In genomic region chr7:66921396-66921917, GRCh38 we compare ENCODE assay signal across 8 cellular contexts. TPM values are rescaled to one million over a fixed set of nuclear protein-coding genes. Genes with fewer than 3 reads are reported as not detected.
DNase-seq lines count a peak whose midpoint lies in the region; ATAC-seq and TF ChIP-seq lines count a peak whose summit lies in the region.

No MANE protein-coding gene starts in this region.

- POLR2A ChIA-PET in OCI-LY7 (lab: Charles Lee) = interaction anchor here (0.6 to 1.5 kb wide), 7 partner anchors 16 to 1009 kb away, joined by 3 to 6 read pairs (median 4); no protein-coding TSS in a partner anchor

- H3K27ac ChIP-seq in 22Rv1 (peak overlapping the region; percentile 85), OCI-LY7 (ENCODE audit: low read depth, low read length, poor library complexity, severe bottlenecking) (peak overlapping the region; percentile 89), body of pancreas (peak overlapping the region; percentile 69 to 89 (median 84)), skin epidermis (peak overlapping the region; percentile 79 to 96 (median 92))

- H3K9me3 ChIP-seq in OCI-LY7 (ENCODE audit: low read length) (no peaks in the 10 kb centered on the region), body of pancreas (no peaks in the 10 kb centered on the region)

- H4K20me1 ChIP-seq in OCI-LY7 (ENCODE audit: insufficient read depth, low read length) = peaks cover 21% of the 10 kb centered on the region; the same call in 1 of the 2 replicates

- BruUV-seq in OCI-LY7 (replicated peaks; lab: Mats Ljungman, UMichigan) = no TSS peak

- peak overlapping the region; percentile 96 for H3K4me2 ChIP-seq in OCI-LY7 (ENCODE audit: low read length)

- ATAC-seq in HG03045 (IDR thresholded peaks at IDR 0.05; ENCODE audit: unreplicated experiment) = peak; percentile 38
- peak; percentile 53 for ATAC-seq in body of pancreas
- ATAC-seq in HG03135 (IDR thresholded peaks at IDR 0.05; ENCODE audit: unreplicated experiment) = no peak

- H3K9me2 ChIP-seq in OCI-LY7 (ENCODE audit: insufficient read depth, low read length) = no peaks in the 10 kb centered on the region

- intact Hi-C loops in OCI-LY7 (cut with micrococcal nuclease; ENCODE audit: unreplicated experiment) (loop anchor here (2.0 to 10.0 kb wide), 4 partner anchors 73 to 383 kb away; partner anchors contain the start of genes RABGEF1 and SBDS), body of pancreas (cut with DNase I) (no loop called here)

- H3K36me3 ChIP-seq in OCI-LY7 (ENCODE audit: insufficient read depth, low read length) (peaks cover 35% of the 10 kb centered on the region), body of pancreas (replicated peaks in 1 of 2; ENCODE audit: insufficient read depth in 1 of 2, low read depth in 2 of 2) (no peaks in the 10 kb centered on the region)

- H3K4me3 ChIP-seq in OCI-LY7 (ENCODE audit: low read depth, low read length, poor library complexity, severe bottlenecking) = peak overlapping the region; percentile 94
- peak overlapping the region; percentile 67 to 82 for H3K4me3 ChIP-seq in body of pancreas
- H3K4me3 ChIP-seq in skin epidermis = peak overlapping the region; percentile 78 to 99 (median 91)

- in situ Hi-C loops in GM13977 (cut with MboI; ENCODE audit: low pct_unique_long_range_greater_than_20kb, low sequenced_read_pairs, unreplicated experiment) = no loop called here

- WGBS in body of pancreas, 2 donors = 0 to 1% methylated on average over 9 to 25 of the region's 47 CpGs

- no peaks in the 10 kb centered on the region for H3K27me3 ChIP-seq in body of pancreas

- peaks cover 32% of the 10 kb centered on the region for H3K4me1 ChIP-seq in OCI-LY7 (ENCODE audit: insufficient read depth, low read length, poor library complexity, severe bottlenecking)
- H3K4me1 ChIP-seq in body of pancreas = peaks cover 26% of the 10 kb centered on the region

- TF ChIP-seq CTCF in 22Rv1 (IDR thresholded peaks at IDR 0.05) (no peak), GM13977 (IDR thresholded peaks at IDR 0.05; ENCODE audit: extremely low read depth, insufficient read depth, missing control alignments) (no peak), OCI-LY7 (conservative IDR thresholded peaks at IDR 0.05; ENCODE audit: low read length) (no peak), body of pancreas (IDR thresholded peaks at IDR 0.05) (no peak)

- CTCF ChIA-PET in OCI-LY7 (lab: Charles Lee; ENCODE audit: unreplicated experiment) = interaction anchor here (0.6 kb wide), 1 partner anchor 74 kb away, joined by 3 read pairs; no protein-coding TSS in a partner anchor

- peak overlapping the region; percentile 4; the same call in 1 of the 2 replicates for H2AFZ ChIP-seq in OCI-LY7 (ENCODE audit: low read length)

- peaks cover 62% of the 10 kb centered on the region for H3K79me2 ChIP-seq in OCI-LY7 (ENCODE audit: insufficient read depth, low read depth, low read length)

- TF ChIP-seq POLR2A in body of pancreas (IDR thresholded peaks at IDR 0.05) = no peak

- DNase-seq in GM13977 (ENCODE audit: low spot score) (peak; percentile 54), OCI-LY7 (ENCODE audit: low spot score) (no peak), body of pancreas (peak; percentile 62 to 69 (median 67)), iPS-NIHi11 (ENCODE audit: low spot score) (peak; percentile 82)

RNA-seq across cellular contexts. Expression of gene TMEM248, which starts 0.4 kb away (rescaled TPM):
- 66.4 and 76.5 TPM in 2 replicates for total RNA-seq in OCI-LY7 (2014; rRNA removed; shearing (Covaris generic))
- 88.8 and 97.0 TPM in 2 replicates for total RNA-seq in OCI-LY7 (2022)
- total RNA-seq in body of pancreas = 10 to 100 TPM; 52.1 to 64.9 TPM
